21 cellular contexts compared by ENCODE assay signal in genomic region chr2:230324503-230324902, GRCh38.
"Had no signal": no experiment of that assay in that cellular context is flagged by ENCODE, and none has a peak within 500 bp of the region (broad histone marks: within the 10 kb centered on the region; RNA-seq: fewer than 3 reads in every experiment).

No MANE protein-coding gene starts in this region.

- H3K9me3 Mint-ChIP-seq: activated naive CD4-positive, alpha-beta T cell treated with anti-CD3 and anti-CD28 coated beads for 36 hours; central memory CD8-positive, alpha-beta T cell had no signal

- ATAC-seq: foreskin keratinocyte, left cardiac atrium, mucosa of descending colon had no signal

- H3K27me3 Mint-ChIP-seq: central memory CD8-positive, alpha-beta T cell had no signal

- DNase-seq: activated CD4-positive, alpha-beta T cell treated with anti-CD3 and anti-CD28 coated beads for 4 hours; activated CD8-positive, alpha-beta memory T cell treated with anti-CD3 and anti-CD28 coated beads for 24 hours; activated naive CD4-positive, alpha-beta T cell treated with anti-CD3 and anti-CD28 coated beads for 36 hours; foreskin keratinocyte; left cardiac atrium; mesenchymal stem cell; mucosa of descending colon; sigmoid colon; stimulated activated CD4-positive, alpha-beta T cell treated with anti-CD3 and anti-CD28 coated beads, Interleukin-4, amount 100 ng/mL, for 4 hours; stimulated activated naive CD4-positive, alpha-beta T cell; substantia nigra; SW 1271; T-helper 2 cell had no signal

- H3K27ac ChIP-seq: ascending aorta, coronary artery, foreskin keratinocyte, hepatocyte, sigmoid colon, tibial nerve, VCaP had no signal

- H3K4me3 Mint-ChIP-seq: activated naive CD4-positive, alpha-beta T cell treated with anti-CD3 and anti-CD28 coated beads for 36 hours; nephron had no signal

- H3K4me1 ChIP-seq: ascending aorta had no signal

- H2AFZ ChIP-seq: hepatocyte had no signal

- H3K27ac Mint-ChIP-seq: activated naive CD4-positive, alpha-beta T cell treated with anti-CD3 and anti-CD28 coated beads for 36 hours; nephron had no signal

- H3K4me3 ChIP-seq: ascending aorta, coronary artery, hepatocyte, mucosa of descending colon, sigmoid colon, spleen, tibial nerve had no signal

- H3K27me3 ChIP-seq: ascending aorta, foreskin keratinocyte, hepatocyte, sigmoid colon, spleen, tibial nerve had no signal

- H3K4me2 ChIP-seq: hepatocyte had no signal

- H3K36me3 ChIP-seq: ascending aorta, sigmoid colon had no signal

- H3K9me3 ChIP-seq: mucosa of descending colon had no signal
